ENCODE assay signal across 8 cellular contexts in genomic region chr2:20617892-20618467, GRCh38. TPM values are rescaled to one million over a fixed set of nuclear protein-coding genes. Genes with fewer than 3 reads are reported as not detected.
DNase-seq lines count a peak whose midpoint lies in the region; ATAC-seq and TF ChIP-seq lines count a peak whose summit lies in the region.

No MANE protein-coding gene starts in this region.

- TF ChIP-seq CTCF in esophagus squamous epithelium (IDR thresholded peaks at IDR 0.05): peak in 5 of 6 experiments; percentile 37 to 67 (median 55)

- 49 to 72% methylated on average over 5 to 8 of the region's 14 CpGs for WGBS in esophagus squamous epithelium, 2 donors

- intact Hi-C loops in esophagus squamous epithelium (cut with DNase I): no loop called here

- peak; percentile 5 for ATAC-seq in stimulated activated naive CD8-positive, alpha-beta T cell treated with anti-CD3 and anti-CD28 coated beads, Interleukin-15, amount 100 ng/mL, for 72 hours
- ATAC-seq in stimulated activated naive CD8-positive, alpha-beta T cell treated with anti-CD3 and anti-CD28 coated beads, Interleukin-15, Interleukin-2, amounts not matched to agents 100 U/mL and 50 U/mL, for 24 hours: no peak
- no peak for ATAC-seq in GM21367 (IDR thresholded peaks at IDR 0.05; ENCODE audit: unreplicated experiment)
- ATAC-seq in HG03571 (IDR thresholded peaks at IDR 0.05; ENCODE audit: unreplicated experiment): no peak

- no peaks in the 10 kb centered on the region for H3K9me3 ChIP-seq in esophagus squamous epithelium

- H3K27me3 ChIP-seq in esophagus squamous epithelium: no peaks in the 10 kb centered on the region

- peak overlapping the region; percentile 81 to 96 (median 92) for H3K27ac ChIP-seq in esophagus squamous epithelium

- peaks cover 54 to 91% (median 64%) of the 10 kb centered on the region in 3 donors for H3K4me1 ChIP-seq in esophagus squamous epithelium

- peak in 1 of 4 donors; percentile 38 for TF ChIP-seq POLR2A in esophagus squamous epithelium (IDR thresholded peaks at IDR 0.05)

- H3K4me3 Mint-ChIP-seq in stimulated activated naive CD8-positive, alpha-beta T cell treated with anti-CD3 and anti-CD28 coated beads, Interleukin-15, amount 100 ng/mL, for 72 hours: no peak overlapping the region

- peak overlapping the region in 1 of 2 donors; percentile 59 for H3K27ac Mint-ChIP-seq in stimulated activated naive CD8-positive, alpha-beta T cell treated with anti-CD3 and anti-CD28 coated beads, Interleukin-15, amount 100 ng/mL, for 72 hours

- no peaks in the 10 kb centered on the region for H3K27me3 Mint-ChIP-seq in stimulated activated naive CD8-positive, alpha-beta T cell treated with anti-CD3 and anti-CD28 coated beads, Interleukin-15, amount 100 ng/mL, for 72 hours

- no peaks in the 10 kb centered on the region for H3K4me1 Mint-ChIP-seq in stimulated activated naive CD8-positive, alpha-beta T cell treated with anti-CD3 and anti-CD28 coated beads, Interleukin-15, amount 100 ng/mL, for 72 hours

- H3K36me3 ChIP-seq in esophagus squamous epithelium: peaks cover 0 to 42% (median 5%) of the 10 kb centered on the region in 3 donors

- H3K9me3 Mint-ChIP-seq in stimulated activated naive CD8-positive, alpha-beta T cell treated with anti-CD3 and anti-CD28 coated beads, Interleukin-15, amount 100 ng/mL, for 72 hours: no peaks in the 10 kb centered on the region

- H3K4me3 ChIP-seq in esophagus squamous epithelium: no peak overlapping the region

- no peak for DNase-seq in stimulated activated naive CD8-positive, alpha-beta T cell treated with anti-CD3 and anti-CD28 coated beads, Interleukin-15, amount 100 ng/mL, for 72 hours
- DNase-seq in stimulated activated naive CD8-positive, alpha-beta T cell treated with anti-CD3 and anti-CD28 coated beads, Interleukin-15, Interleukin-2, amounts not matched to agents 100 U/mL and 50 U/mL, for 24 hours: no peak
- DNase-seq in SK-N-DZ (ENCODE audit: low spot score): peak; percentile 34
- DNase-seq in esophagus squamous epithelium (lab: John Stamatoyannopoulos, UW): peak; percentile 32
- peak; percentile 96 for DNase-seq in myocyte (ENCODE audit: low read depth)
- no peak for DNase-seq in NCI-H1105 (lab: John Stamatoyannopoulos, UW)

RNA-seq across cellular contexts. Expression of gene HS1BP3, which starts 32.9 kb away (rescaled TPM):
- 10.6 and 18.1 TPM in 2 replicates for polyA plus RNA-seq in SK-N-DZ (2014; cell fraction: cytosol; rRNA removed)
- polyA plus RNA-seq in SK-N-DZ (2014; cell fraction: nucleus; rRNA removed): 12.7 and 17.9 TPM in 2 replicates
- 10 to 100 TPM in 3 of 4 donors, 1 to 10 TPM in 1; 7.9 to 22.1 (median 16.9) TPM for total RNA-seq in esophagus squamous epithelium
- total RNA-seq in myocyte: 24.9 and 35.0 TPM in 2 replicates
- polyA plus RNA-seq in myocyte (2012): 21.2 TPM

RNA-seq across cellular contexts. Expression of gene GDF7, which starts 49.0 kb away (rescaled TPM):
- not detected in 2 replicates for polyA plus RNA-seq in SK-N-DZ (2014; cell fraction: cytosol; rRNA removed)
- 0.14 TPM in 1 of 2 replicates, not detected in the other for polyA plus RNA-seq in SK-N-DZ (2014; cell fraction: nucleus; rRNA removed)
- total RNA-seq in esophagus squamous epithelium (1 to 10 TPM in 2 of 4 donors, under 1 TPM in 2; 0.26 to 1.9 (median 0.78) TPM), myocyte (not detected in 2 replicates)
- 0.05 TPM for polyA plus RNA-seq in myocyte (2012)

Comparison
In these comparisons a context has a peak if more than half of its experiments do, and no peak if none do; other contexts are left out.
1. DNase-seq: peak in SK-N-DZ (single experiment), esophagus squamous epithelium (single experiment) and myocyte (single experiment); none in stimulated activated naive CD8-positive, alpha-beta T cell treated with anti-CD3 and anti-CD28 coated beads, Interleukin-15, amount 100 ng/mL, for 72 hours (0 of 2), stimulated activated naive CD8-positive, alpha-beta T cell treated with anti-CD3 and anti-CD28 coated beads, Interleukin-15, Interleukin-2, amounts not matched to agents 100 U/mL and 50 U/mL, for 24 hours (single experiment) and NCI-H1105 (single experiment).